In the genomic region with DNA sequence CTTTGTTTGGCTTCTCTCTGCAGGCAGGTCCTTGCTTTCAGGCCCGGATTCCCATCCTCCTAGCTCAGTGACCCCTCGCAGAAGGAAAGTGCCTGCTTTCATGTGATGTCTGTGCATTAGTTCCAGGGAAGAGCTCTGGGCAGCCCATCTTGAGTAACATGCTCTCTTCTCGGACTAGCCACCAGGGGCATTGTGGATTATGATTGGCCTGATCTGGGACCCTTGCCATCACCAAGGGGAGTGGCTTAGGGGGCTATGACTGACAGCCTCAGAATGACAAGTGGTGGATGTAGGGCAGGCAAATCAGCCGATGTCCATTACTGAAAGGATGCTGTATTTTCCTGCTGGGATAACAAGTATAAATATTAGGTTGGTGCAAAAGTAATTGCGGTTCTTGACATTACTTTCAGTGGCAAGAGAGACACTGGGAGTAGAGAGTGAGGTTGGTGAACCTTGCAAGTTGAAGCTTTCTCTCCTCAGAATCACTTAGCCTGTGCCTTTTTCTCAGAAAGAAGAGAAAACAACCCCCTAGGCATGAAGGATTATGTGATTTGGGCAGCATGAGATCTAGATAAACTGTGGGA, we compare ENCODE assay signal across 1 cellular context.
TF ChIP-seq lines count a peak whose summit lies in the region.

No MANE protein-coding gene starts in this region.

TF ChIP-seq in HCT116, 20 proteins besides CTCF, POLR2A, EP300 and RAD21 (continued from another document):
- TF ChIP-seq, protein P1, sequence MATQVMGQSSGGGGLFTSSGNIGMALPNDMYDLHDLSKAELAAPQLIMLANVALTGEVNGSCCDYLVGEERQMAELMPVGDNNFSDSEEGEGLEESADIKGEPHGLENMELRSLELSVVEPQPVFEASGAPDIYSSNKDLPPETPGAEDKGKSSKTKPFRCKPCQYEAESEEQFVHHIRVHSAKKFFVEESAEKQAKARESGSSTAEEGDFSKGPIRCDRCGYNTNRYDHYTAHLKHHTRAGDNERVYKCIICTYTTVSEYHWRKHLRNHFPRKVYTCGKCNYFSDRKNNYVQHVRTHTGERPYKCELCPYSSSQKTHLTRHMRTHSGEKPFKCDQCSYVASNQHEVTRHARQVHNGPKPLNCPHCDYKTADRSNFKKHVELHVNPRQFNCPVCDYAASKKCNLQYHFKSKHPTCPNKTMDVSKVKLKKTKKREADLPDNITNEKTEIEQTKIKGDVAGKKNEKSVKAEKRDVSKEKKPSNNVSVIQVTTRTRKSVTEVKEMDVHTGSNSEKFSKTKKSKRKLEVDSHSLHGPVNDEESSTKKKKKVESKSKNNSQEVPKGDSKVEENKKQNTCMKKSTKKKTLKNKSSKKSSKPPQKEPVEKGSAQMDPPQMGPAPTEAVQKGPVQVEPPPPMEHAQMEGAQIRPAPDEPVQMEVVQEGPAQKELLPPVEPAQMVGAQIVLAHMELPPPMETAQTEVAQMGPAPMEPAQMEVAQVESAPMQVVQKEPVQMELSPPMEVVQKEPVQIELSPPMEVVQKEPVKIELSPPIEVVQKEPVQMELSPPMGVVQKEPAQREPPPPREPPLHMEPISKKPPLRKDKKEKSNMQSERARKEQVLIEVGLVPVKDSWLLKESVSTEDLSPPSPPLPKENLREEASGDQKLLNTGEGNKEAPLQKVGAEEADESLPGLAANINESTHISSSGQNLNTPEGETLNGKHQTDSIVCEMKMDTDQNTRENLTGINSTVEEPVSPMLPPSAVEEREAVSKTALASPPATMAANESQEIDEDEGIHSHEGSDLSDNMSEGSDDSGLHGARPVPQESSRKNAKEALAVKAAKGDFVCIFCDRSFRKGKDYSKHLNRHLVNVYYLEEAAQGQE (IDR thresholded peaks at IDR 0.05; ENCODE audit: low read depth): no peak
- TF ChIP-seq CEBPB (IDR thresholded peaks at IDR 0.05; ENCODE audit: low read depth) (no peak), SRF (IDR thresholded peaks at IDR 0.05; ENCODE audit: low read depth) (no peak), ZFX (IDR thresholded peaks at IDR 0.05) (no peak), EZH2phosphoT487 (IDR thresholded peaks at IDR 0.05; ENCODE audit: borderline replicate concordance) (no peak), EZH2 (IDR thresholded peaks at IDR 0.05) (no peak), TCF7L2 (IDR thresholded peaks at IDR 0.05; ENCODE audit: borderline replicate concordance, extremely low read depth, insufficient read depth, insufficient read length) (no peak)
